Comparison of ENCODE assay signal across 1 cellular context in genomic region chr20:31894980-31895675, GRCh38.
A peak's percentile ranks its signal among the peaks of the same experiment; 100 is the strongest.
TF ChIP-seq lines count a peak whose summit lies in the region.

No MANE protein-coding gene starts in this region.

TF ChIP-seq in HepG2, 621 proteins besides CTCF, POLR2A, EP300 and RAD21 (continues in another document):
- TF ChIP-seq, protein P1, sequence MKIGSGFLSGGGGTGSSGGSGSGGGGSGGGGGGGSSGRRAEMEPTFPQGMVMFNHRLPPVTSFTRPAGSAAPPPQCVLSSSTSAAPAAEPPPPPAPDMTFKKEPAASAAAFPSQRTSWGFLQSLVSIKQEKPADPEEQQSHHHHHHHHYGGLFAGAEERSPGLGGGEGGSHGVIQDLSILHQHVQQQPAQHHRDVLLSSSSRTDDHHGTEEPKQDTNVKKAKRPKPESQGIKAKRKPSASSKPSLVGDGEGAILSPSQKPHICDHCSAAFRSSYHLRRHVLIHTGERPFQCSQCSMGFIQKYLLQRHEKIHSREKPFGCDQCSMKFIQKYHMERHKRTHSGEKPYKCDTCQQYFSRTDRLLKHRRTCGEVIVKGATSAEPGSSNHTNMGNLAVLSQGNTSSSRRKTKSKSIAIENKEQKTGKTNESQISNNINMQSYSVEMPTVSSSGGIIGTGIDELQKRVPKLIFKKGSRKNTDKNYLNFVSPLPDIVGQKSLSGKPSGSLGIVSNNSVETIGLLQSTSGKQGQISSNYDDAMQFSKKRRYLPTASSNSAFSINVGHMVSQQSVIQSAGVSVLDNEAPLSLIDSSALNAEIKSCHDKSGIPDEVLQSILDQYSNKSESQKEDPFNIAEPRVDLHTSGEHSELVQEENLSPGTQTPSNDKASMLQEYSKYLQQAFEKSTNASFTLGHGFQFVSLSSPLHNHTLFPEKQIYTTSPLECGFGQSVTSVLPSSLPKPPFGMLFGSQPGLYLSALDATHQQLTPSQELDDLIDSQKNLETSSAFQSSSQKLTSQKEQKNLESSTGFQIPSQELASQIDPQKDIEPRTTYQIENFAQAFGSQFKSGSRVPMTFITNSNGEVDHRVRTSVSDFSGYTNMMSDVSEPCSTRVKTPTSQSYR (CRISPR knock-in tag; IDR thresholded peaks at IDR 0.05; ENCODE audit: borderline replicate concordance) = no peak
- TF ChIP-seq FOXO4 (CRISPR knock-in tag; conservative IDR thresholded peaks at IDR 0.05) (no peak), TSC22D2 (CRISPR knock-in tag; IDR thresholded peaks at IDR 0.05; ENCODE audit: borderline replicate concordance) (no peak), ZNF354B (CRISPR knock-in tag; IDR thresholded peaks at IDR 0.05) (no peak), ZNF768 (CRISPR knock-in tag; IDR thresholded peaks at IDR 0.05) (no peak), ZNF678 (CRISPR knock-in tag; IDR thresholded peaks at IDR 0.05) (no peak), KLF13 (CRISPR knock-in tag; IDR thresholded peaks at IDR 0.05) (no peak), HOXA7 (CRISPR knock-in tag; IDR thresholded peaks at IDR 0.05) (no peak), RFX5 (IDR thresholded peaks at IDR 0.05; ENCODE audit: low read depth, low read length) (peak; percentile 100), HINFP (CRISPR knock-in tag; IDR thresholded peaks at IDR 0.05; ENCODE audit: low read depth) (no peak), TRIM22 (IDR thresholded peaks at IDR 0.05) (no peak), TOPORS (CRISPR knock-in tag; IDR thresholded peaks at IDR 0.05) (no peak), TBX2 (CRISPR knock-in tag; IDR thresholded peaks at IDR 0.05; ENCODE audit: borderline replicate concordance) (no peak), SOX6 (IDR thresholded peaks at IDR 0.05) (no peak), SOX6 (CRISPR knock-in tag; IDR thresholded peaks at IDR 0.05) (0 out of 2 replicates have a peak, but pooled peaks have one; percentile 20), SRY (CRISPR knock-in tag; IDR thresholded peaks at IDR 0.05) (no peak), ZSCAN9 (CRISPR knock-in tag; IDR thresholded peaks at IDR 0.05; ENCODE audit: borderline replicate concordance) (0 out of 2 replicates have a peak, but pooled peaks have one; percentile 18), ATF1 (CRISPR knock-in tag; IDR thresholded peaks at IDR 0.05) (peak; percentile 79), HNRNPK (IDR thresholded peaks at IDR 0.05; ENCODE audit: low read depth, low read length, poor library complexity, severe bottlenecking) (no peak), THAP11 (CRISPR knock-in tag; IDR thresholded peaks at IDR 0.05) (0 out of 2 replicates have a peak, but pooled peaks have one; percentile 35), CHD4 (IDR thresholded peaks at IDR 0.05; ENCODE audit: borderline replicate concordance, low read length) (no peak), NFYB (CRISPR knock-in tag; IDR thresholded peaks at IDR 0.05) (peak; percentile 62; the same call in 1 of the 2 replicates), TGIF2 (CRISPR knock-in tag; IDR thresholded peaks at IDR 0.05) (no peak), SMC3 (IDR thresholded peaks at IDR 0.05; ENCODE audit: low read length) (no peak), ZNF580 (CRISPR knock-in tag; IDR thresholded peaks at IDR 0.05; ENCODE audit: borderline replicate concordance, low read depth) (no peak), BCLAF1 (IDR thresholded peaks at IDR 0.05) (no peak), RFXAP (CRISPR knock-in tag; IDR thresholded peaks at IDR 0.05; ENCODE audit: borderline replicate concordance) (peak; percentile 100), MEIS2 (CRISPR knock-in tag; IDR thresholded peaks at IDR 0.05) (no peak), JUNB (CRISPR knock-in tag; IDR thresholded peaks at IDR 0.05; ENCODE audit: borderline replicate concordance) (no peak), ZNF17 (CRISPR knock-in tag; IDR thresholded peaks at IDR 0.05) (no peak), CREM (IDR thresholded peaks at IDR 0.05) (peak; percentile 69; the same call in 1 of the 2 replicates), CREM (CRISPR knock-in tag; IDR thresholded peaks at IDR 0.05) (no peak), CREB1 (IDR thresholded peaks at IDR 0.05) (peak; percentile 84), CREB1 (CRISPR knock-in tag; IDR thresholded peaks at IDR 0.05) (peak; percentile 91), ARNT (IDR thresholded peaks at IDR 0.05) (no peak), FOXA1 (IDR thresholded peaks at IDR 0.05) (no peak), FOXA1 (CRISPR knock-in tag; IDR thresholded peaks at IDR 0.05) (no peak), ZNF746 (CRISPR knock-in tag; IDR thresholded peaks at IDR 0.05) (no peak)
- TF ChIP-seq, protein P2, sequence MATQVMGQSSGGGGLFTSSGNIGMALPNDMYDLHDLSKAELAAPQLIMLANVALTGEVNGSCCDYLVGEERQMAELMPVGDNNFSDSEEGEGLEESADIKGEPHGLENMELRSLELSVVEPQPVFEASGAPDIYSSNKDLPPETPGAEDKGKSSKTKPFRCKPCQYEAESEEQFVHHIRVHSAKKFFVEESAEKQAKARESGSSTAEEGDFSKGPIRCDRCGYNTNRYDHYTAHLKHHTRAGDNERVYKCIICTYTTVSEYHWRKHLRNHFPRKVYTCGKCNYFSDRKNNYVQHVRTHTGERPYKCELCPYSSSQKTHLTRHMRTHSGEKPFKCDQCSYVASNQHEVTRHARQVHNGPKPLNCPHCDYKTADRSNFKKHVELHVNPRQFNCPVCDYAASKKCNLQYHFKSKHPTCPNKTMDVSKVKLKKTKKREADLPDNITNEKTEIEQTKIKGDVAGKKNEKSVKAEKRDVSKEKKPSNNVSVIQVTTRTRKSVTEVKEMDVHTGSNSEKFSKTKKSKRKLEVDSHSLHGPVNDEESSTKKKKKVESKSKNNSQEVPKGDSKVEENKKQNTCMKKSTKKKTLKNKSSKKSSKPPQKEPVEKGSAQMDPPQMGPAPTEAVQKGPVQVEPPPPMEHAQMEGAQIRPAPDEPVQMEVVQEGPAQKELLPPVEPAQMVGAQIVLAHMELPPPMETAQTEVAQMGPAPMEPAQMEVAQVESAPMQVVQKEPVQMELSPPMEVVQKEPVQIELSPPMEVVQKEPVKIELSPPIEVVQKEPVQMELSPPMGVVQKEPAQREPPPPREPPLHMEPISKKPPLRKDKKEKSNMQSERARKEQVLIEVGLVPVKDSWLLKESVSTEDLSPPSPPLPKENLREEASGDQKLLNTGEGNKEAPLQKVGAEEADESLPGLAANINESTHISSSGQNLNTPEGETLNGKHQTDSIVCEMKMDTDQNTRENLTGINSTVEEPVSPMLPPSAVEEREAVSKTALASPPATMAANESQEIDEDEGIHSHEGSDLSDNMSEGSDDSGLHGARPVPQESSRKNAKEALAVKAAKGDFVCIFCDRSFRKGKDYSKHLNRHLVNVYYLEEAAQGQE (IDR thresholded peaks at IDR 0.05; ENCODE audit: borderline replicate concordance in 1 of 2, low read depth in 1 of 2, low read length in 2 of 2) = no peak
- TF ChIP-seq, protein P3, sequence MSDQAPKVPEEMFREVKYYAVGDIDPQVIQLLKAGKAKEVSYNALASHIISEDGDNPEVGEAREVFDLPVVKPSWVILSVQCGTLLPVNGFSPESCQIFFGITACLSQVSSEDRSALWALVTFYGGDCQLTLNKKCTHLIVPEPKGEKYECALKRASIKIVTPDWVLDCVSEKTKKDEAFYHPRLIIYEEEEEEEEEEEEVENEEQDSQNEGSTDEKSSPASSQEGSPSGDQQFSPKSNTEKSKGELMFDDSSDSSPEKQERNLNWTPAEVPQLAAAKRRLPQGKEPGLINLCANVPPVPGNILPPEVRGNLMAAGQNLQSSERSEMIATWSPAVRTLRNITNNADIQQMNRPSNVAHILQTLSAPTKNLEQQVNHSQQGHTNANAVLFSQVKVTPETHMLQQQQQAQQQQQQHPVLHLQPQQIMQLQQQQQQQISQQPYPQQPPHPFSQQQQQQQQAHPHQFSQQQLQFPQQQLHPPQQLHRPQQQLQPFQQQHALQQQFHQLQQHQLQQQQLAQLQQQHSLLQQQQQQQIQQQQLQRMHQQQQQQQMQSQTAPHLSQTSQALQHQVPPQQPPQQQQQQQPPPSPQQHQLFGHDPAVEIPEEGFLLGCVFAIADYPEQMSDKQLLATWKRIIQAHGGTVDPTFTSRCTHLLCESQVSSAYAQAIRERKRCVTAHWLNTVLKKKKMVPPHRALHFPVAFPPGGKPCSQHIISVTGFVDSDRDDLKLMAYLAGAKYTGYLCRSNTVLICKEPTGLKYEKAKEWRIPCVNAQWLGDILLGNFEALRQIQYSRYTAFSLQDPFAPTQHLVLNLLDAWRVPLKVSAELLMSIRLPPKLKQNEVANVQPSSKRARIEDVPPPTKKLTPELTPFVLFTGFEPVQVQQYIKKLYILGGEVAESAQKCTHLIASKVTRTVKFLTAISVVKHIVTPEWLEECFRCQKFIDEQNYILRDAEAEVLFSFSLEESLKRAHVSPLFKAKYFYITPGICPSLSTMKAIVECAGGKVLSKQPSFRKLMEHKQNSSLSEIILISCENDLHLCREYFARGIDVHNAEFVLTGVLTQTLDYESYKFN (CRISPR knock-in tag; conservative IDR thresholded peaks at IDR 0.05) = no peak
- TF ChIP-seq, protein P4, sequence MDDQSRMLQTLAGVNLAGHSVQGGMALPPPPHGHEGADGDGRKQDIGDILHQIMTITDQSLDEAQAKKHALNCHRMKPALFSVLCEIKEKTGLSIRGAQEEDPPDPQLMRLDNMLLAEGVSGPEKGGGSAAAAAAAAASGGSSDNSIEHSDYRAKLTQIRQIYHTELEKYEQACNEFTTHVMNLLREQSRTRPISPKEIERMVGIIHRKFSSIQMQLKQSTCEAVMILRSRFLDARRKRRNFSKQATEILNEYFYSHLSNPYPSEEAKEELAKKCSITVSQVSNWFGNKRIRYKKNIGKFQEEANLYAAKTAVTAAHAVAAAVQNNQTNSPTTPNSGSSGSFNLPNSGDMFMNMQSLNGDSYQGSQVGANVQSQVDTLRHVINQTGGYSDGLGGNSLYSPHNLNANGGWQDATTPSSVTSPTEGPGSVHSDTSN (CRISPR knock-in tag; IDR thresholded peaks at IDR 0.05; ENCODE audit: borderline replicate concordance) = no peak
- TF ChIP-seq, protein P5, sequence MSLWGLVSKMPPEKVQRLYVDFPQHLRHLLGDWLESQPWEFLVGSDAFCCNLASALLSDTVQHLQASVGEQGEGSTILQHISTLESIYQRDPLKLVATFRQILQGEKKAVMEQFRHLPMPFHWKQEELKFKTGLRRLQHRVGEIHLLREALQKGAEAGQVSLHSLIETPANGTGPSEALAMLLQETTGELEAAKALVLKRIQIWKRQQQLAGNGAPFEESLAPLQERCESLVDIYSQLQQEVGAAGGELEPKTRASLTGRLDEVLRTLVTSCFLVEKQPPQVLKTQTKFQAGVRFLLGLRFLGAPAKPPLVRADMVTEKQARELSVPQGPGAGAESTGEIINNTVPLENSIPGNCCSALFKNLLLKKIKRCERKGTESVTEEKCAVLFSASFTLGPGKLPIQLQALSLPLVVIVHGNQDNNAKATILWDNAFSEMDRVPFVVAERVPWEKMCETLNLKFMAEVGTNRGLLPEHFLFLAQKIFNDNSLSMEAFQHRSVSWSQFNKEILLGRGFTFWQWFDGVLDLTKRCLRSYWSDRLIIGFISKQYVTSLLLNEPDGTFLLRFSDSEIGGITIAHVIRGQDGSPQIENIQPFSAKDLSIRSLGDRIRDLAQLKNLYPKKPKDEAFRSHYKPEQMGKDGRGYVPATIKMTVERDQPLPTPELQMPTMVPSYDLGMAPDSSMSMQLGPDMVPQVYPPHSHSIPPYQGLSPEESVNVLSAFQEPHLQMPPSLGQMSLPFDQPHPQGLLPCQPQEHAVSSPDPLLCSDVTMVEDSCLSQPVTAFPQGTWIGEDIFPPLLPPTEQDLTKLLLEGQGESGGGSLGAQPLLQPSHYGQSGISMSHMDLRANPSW (CRISPR knock-in tag; IDR thresholded peaks at IDR 0.05; ENCODE audit: borderline replicate concordance) = no peak
